Comparison of ENCODE assay signal across 19 cellular contexts in the genomic region with DNA sequence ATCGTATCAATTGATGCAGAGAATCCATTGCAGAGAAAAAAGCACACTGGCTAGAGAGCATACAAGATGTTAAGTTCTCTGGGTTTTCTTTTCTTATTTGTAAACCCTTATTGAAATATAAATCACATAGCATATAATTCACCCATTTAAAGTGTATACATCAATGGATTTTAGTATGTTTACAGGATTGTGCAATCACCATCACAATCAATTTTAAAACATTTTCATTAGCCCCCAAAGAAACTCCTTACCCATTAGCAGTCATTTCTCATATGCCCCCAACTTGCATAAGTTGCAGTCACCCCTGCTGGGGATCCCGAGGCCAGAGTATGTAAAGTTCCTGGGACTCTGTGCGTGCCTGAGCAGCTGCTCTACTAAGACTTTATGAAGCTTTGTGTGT. TPM values are rescaled to one million over a fixed set of nuclear protein-coding genes. Genes with fewer than 3 reads are reported as not detected.
DNase-seq lines count a peak whose midpoint lies in the region; ATAC-seq, FAIRE-seq and TF ChIP-seq lines count a peak whose summit lies in the region.
"Had no signal": no experiment of that assay in that cellular context is flagged by ENCODE, and none has a peak within 500 bp of the region (broad histone marks: within the 10 kb centered on the region; RNA-seq: fewer than 3 reads in every experiment).

No MANE protein-coding gene starts in this region.

- no peak overlapping the region for H4K91ac ChIP-seq in IMR-90 (ENCODE audit: insufficient read depth, low read depth, low read length)

- in situ Hi-C loops in IMR-90 (cut with MboI; ENCODE audit: low sequenced_read_pairs) = no loop called here

- POLR2A ChIA-PET in A549 (lab: Yijun Ruan, JAX) (no interaction called here), IMR-90 (lab: Charles Lee; ENCODE audit: unreplicated experiment) (no interaction called here)

- dilution Hi-C loops in IMR-90 (cut with HindIII; ENCODE audit: low sequenced_read_pairs, unreplicated experiment) = no loop called here

- no peak overlapping the region for H2BK15ac ChIP-seq in IMR-90 (ENCODE audit: low read depth, low read length)
- H2BK15ac ChIP-seq in mesendoderm (replicated peaks; ENCODE audit: low read depth) = no peak overlapping the region

- intact Hi-C loops in IMR-90 (cut with micrococcal nuclease) = no loop called here

- H3K4me3 ChIP-seq in A549 = no peak overlapping the region
- no peak overlapping the region for H3K4me3 ChIP-seq in IMR-90 (ENCODE audit: insufficient read depth, low read depth, low read length)
- H3K4me3 ChIP-seq in mesendoderm (ENCODE audit: low read length) = no peak overlapping the region
- H3K4me3 ChIP-seq: BLaER1 treated with 17β-estradiol and CSF1 and Interleukin-3, amounts not matched to agents 10 nM and 100 nM had no signal

- H2BK120ac ChIP-seq in IMR-90 (ENCODE audit: low read depth, low read length) (no peak overlapping the region), mesendoderm (ENCODE audit: low read depth, low read length) (no peak overlapping the region)

- ATAC-seq in A549 (no peak), IMR-90 (ENCODE audit: low read depth) (no peak), GM18873 (IDR thresholded peaks at IDR 0.05; ENCODE audit: low FRiP score, unreplicated experiment) (no peak)
- ATAC-seq: CD8-positive, alpha-beta T cell had no signal

- FAIRE-seq in A549 (lab: Jason Lieb, UNC) (peak; percentile 96), colon (lab: Jason Lieb, UNC) (peak; percentile 55)
- FAIRE-seq: A204.1, D721Med, G401.6, GM12891 had no signal

- H4K5ac ChIP-seq in IMR-90 (ENCODE audit: low read depth, low read length) (no peak overlapping the region), mesendoderm (ENCODE audit: low read length) (no peak overlapping the region)

- H4K20me1 ChIP-seq in IMR-90 (ENCODE audit: insufficient read depth, low read length) = no peaks in the 10 kb centered on the region
- H4K20me1 ChIP-seq: BLaER1 treated with 17β-estradiol and CSF1 and Interleukin-3, amounts not matched to agents 10 nM and 100 nM had no signal

- no peaks in the 10 kb centered on the region for H3K79me2 ChIP-seq in mesendoderm (ENCODE audit: control insufficient read depth, insufficient read depth, low read length)

- H2AK5ac ChIP-seq in IMR-90 (ENCODE audit: low read depth, low read length) (no peak overlapping the region), mesendoderm (ENCODE audit: low read length) (no peak overlapping the region)

- no peaks in the 10 kb centered on the region for H3K36me3 ChIP-seq in IMR-90 (ENCODE audit: control insufficient read depth, insufficient read depth, low read length)
- H3K36me3 ChIP-seq in mesendoderm (ENCODE audit: control insufficient read depth, insufficient read depth, low read length) = no peaks in the 10 kb centered on the region
- H3K36me3 ChIP-seq: BLaER1 treated with 17β-estradiol and CSF1 and Interleukin-3, amounts not matched to agents 10 nM and 100 nM had no signal

- H3K79me1 ChIP-seq in IMR-90 (ENCODE audit: low read depth in 1 of 2, low read length in 2 of 2) = no peaks in the 10 kb centered on the region
- no peaks in the 10 kb centered on the region for H3K79me1 ChIP-seq in mesendoderm (ENCODE audit: low read length)

- H2BK20ac ChIP-seq in IMR-90 (ENCODE audit: low read depth, low read length) = no peak overlapping the region

- H2BK5ac ChIP-seq in IMR-90 (ENCODE audit: low read depth, low read length, poor library complexity, severe bottlenecking) (no peak overlapping the region), mesendoderm (ENCODE audit: low read length) (no peak overlapping the region)

- H3K23ac ChIP-seq in IMR-90 (ENCODE audit: low read depth, low read length) = no peak overlapping the region
- no peak overlapping the region for H3K23ac ChIP-seq in mesendoderm (ENCODE audit: low read length)

- no peak overlapping the region for H2AFZ ChIP-seq in IMR-90 (replicated peaks; ENCODE audit: low read length, poor library complexity)

- H3K4me1 ChIP-seq in A549 (no peaks in the 10 kb centered on the region), IMR-90 (ENCODE audit: control insufficient read depth, insufficient read depth, low read length) (no peaks in the 10 kb centered on the region), mesendoderm (ENCODE audit: control insufficient read depth, low read depth, low read length) (no peaks in the 10 kb centered on the region)
- H3K4me1 ChIP-seq: BLaER1 treated with 17β-estradiol and CSF1 and Interleukin-3, amounts not matched to agents 10 nM and 100 nM; Caco-2 had no signal

- TF ChIP-seq CTCF in A549 (IDR thresholded peaks at IDR 0.05) (no peak), IMR-90 (conservative IDR thresholded peaks at IDR 0.05; ENCODE audit: low read depth, low read length) (no peak)

- WGBS in A549 (ENCODE audit: missing lambda C conversion rate) = 27% methylated on average over 3 of the region's 3 CpGs
- 50% methylated on average over 1 of the region's 3 CpGs; no CpG with 5 or more reads in 1 of the 2 experiments for WGBS in IMR-90 (ENCODE audit: extremely low coverage in 2 of 2, insufficient read length in 1 of 2), 2 experiments
- WGBS in mesendoderm (ENCODE audit: extremely low coverage, insufficient coverage, low lambda C conversion rate) = no CpG with 5 or more reads among the region's 3 CpGs

- H3K9me3 ChIP-seq in A549 = no peaks in the 10 kb centered on the region
- no peaks in the 10 kb centered on the region for H3K9me3 ChIP-seq in IMR-90 (ENCODE audit: control insufficient read depth, insufficient read depth, low read length)
- H3K9me3 ChIP-seq: Caco-2 had no signal

- DNase-seq in A549 (ENCODE audit: low read depth in 1 of 2, low spot score in 1 of 2) (no peak), IMR-90 (no peak), mesendoderm (no peak)
- DNase-seq: 8988T; AML-193; Caco-2; Calu3; CD4-positive, alpha-beta T cell; CD8-positive, alpha-beta T cell; DMS79 treated with DMSO at 0.1 percent for 48 hours; GF-D8 had no signal

- no peak overlapping the region for H2AK9ac ChIP-seq in IMR-90 (replicated peaks; ENCODE audit: low read depth, low read length, poor library complexity)

- H3K18ac ChIP-seq in IMR-90 (ENCODE audit: low read depth, low read length) = no peak overlapping the region
- H3K18ac ChIP-seq in mesendoderm (ENCODE audit: low read length) = no peak overlapping the region

- CTCF ChIA-PET in A549 (lab: Yijun Ruan, JAX) (no interaction called here), IMR-90 (lab: Yijun Ruan, JAX) (no interaction called here)

- H3K9ac ChIP-seq in IMR-90 (ENCODE audit: low read depth, low read length) (no peak overlapping the region), mesendoderm (ENCODE audit: low read length) (no peak overlapping the region)
- H3K9ac ChIP-seq: BLaER1 treated with 17β-estradiol and CSF1 and Interleukin-3, amounts not matched to agents 10 nM and 100 nM had no signal

- H3K4ac ChIP-seq in IMR-90 (ENCODE audit: low read depth, low read length) = no peak overlapping the region
- no peak overlapping the region for H3K4ac ChIP-seq in mesendoderm (ENCODE audit: low read depth, low read length)

- H3K4me2 ChIP-seq in A549 (no peak overlapping the region), IMR-90 (ENCODE audit: low read depth, low read length) (no peak overlapping the region), mesendoderm (ENCODE audit: low read length) (no peak overlapping the region)
- H3K4me2 ChIP-seq: BLaER1 treated with 17β-estradiol and CSF1 and Interleukin-3, amounts not matched to agents 10 nM and 100 nM had no signal

- no peak overlapping the region for H4K8ac ChIP-seq in IMR-90 (ENCODE audit: low read depth in 2 of 2, low read length in 2 of 2)
- no peak overlapping the region for H4K8ac ChIP-seq in mesendoderm (ENCODE audit: low read depth, low read length)

- H3K9me1 ChIP-seq in IMR-90 (ENCODE audit: insufficient read depth, low read length) = no peaks in the 10 kb centered on the region

- no peak overlapping the region for H3K14ac ChIP-seq in IMR-90 (replicated peaks; ENCODE audit: low read depth, low read length)

- no TSS peak for BruUV-seq in IMR-90 (replicated peaks; lab: Mats Ljungman, UMichigan)

- no peak for TF ChIP-seq POLR2A in A549 (IDR thresholded peaks at IDR 0.05; ENCODE audit: low read length)
- TF ChIP-seq POLR2A in IMR-90 (IDR thresholded peaks at IDR 0.05; ENCODE audit: low read depth, low read length) = no peak

- TF ChIP-seq RAD21 in A549 (conservative IDR thresholded peaks at IDR 0.05 in 1 of 2, IDR thresholded peaks at IDR 0.05 in 1 of 2) = no peak
- TF ChIP-seq RAD21 in IMR-90 (IDR thresholded peaks at IDR 0.05; ENCODE audit: low read length) = no peak

- H3K56ac ChIP-seq in IMR-90 (ENCODE audit: extremely low read depth, insufficient read depth, low read length) (no peak overlapping the region), mesendoderm (ENCODE audit: low read length) (no peak overlapping the region)

- H3K27ac ChIP-seq in A549 (no peak overlapping the region), IMR-90 (ENCODE audit: insufficient read depth, low read length) (no peak overlapping the region), mesendoderm (ENCODE audit: low read depth, low read length) (no peak overlapping the region)
- H3K27ac ChIP-seq: BLaER1 treated with 17β-estradiol and CSF1 and Interleukin-3, amounts not matched to agents 10 nM and 100 nM; C4-2B had no signal

- TF ChIP-seq EP300 in A549 (IDR thresholded peaks at IDR 0.05) = no peak

- H3K27me3 ChIP-seq in IMR-90 (ENCODE audit: control insufficient read depth, insufficient read depth, low read length) (no peaks in the 10 kb centered on the region; the same call in 1 of the 2 replicates), mesendoderm (ENCODE audit: insufficient read depth, low read length, poor library complexity) (no peaks in the 10 kb centered on the region)

TF ChIP-seq in A549, 52 proteins besides CTCF, POLR2A, EP300 and RAD21 (continues in another document):
- TF ChIP-seq FOSB (CRISPR knock-in tag; IDR thresholded peaks at IDR 0.05) (no peak), JUNB (IDR thresholded peaks at IDR 0.05) (no peak), CBX2 (IDR thresholded peaks at IDR 0.05; ENCODE audit: borderline replicate concordance, low read depth) (no peak), ZSCAN20 (CRISPR knock-in tag; IDR thresholded peaks at IDR 0.05) (no peak)

TF ChIP-seq in IMR-90, 13 proteins besides CTCF, POLR2A, EP300 and RAD21:
- TF ChIP-seq NFE2L2 (IDR thresholded peaks at IDR 0.05; ENCODE audit: low read depth, low read length) (no peak), CEBPB (IDR thresholded peaks at IDR 0.05; ENCODE audit: low read depth, low read length) (peak; percentile 60; the same call in 1 of the 2 replicates)

RNA-seq across cellular contexts. Expression of a gene that starts 34.9 kb away (rescaled TPM):
- polyA plus RNA-seq in A549 (2011; rRNA removed) = 1.4 and 1.7 TPM in 2 replicates
- polyA plus RNA-seq in A549 (2012; cell fraction: cytosol; rRNA removed) = 0.41 and 0.53 TPM in 2 replicates
- 2.3 and 2.7 TPM in 2 replicates for polyA plus RNA-seq in A549 (2012; cell fraction: nucleus; rRNA removed)
- polyA plus RNA-seq in A549 (2017; fragmentation: RNase III; extraction: RNeasy Plus Mini Kit Qiagen cat#74134 plus additional on column Dnase treatment) = 1.1 to 1.4 TPM (median 1.3 TPM) in 3 replicates
- polyA minus RNA-seq in A549 (2011; rRNA and poly(A)+ RNA removed) = 1.4 and 2.5 TPM in 2 replicates
- total RNA-seq in IMR-90 (2012; rRNA removed) = 25.8 and 35.1 TPM in 2 replicates
- 46.3 and 54.2 TPM in 2 replicates for polyA plus RNA-seq in IMR-90 (2012; rRNA removed)
- 27.5 and 29.9 TPM in 2 replicates for polyA plus RNA-seq in IMR-90 (2012; cell fraction: cytosol; rRNA removed)
- polyA plus RNA-seq in IMR-90 (2012; cell fraction: nucleus; rRNA removed; ENCODE audit: low replicate concordance) = 238 and 339 TPM in 2 replicates
- polyA plus RNA-seq in mesendoderm (2013, experiment 1 of 2) = 29.0 TPM
- polyA plus RNA-seq in mesendoderm (2013, experiment 2 of 2) = 29.7 TPM
- total RNA-seq: Caco-2, Calu3 had no signal

Comparison
In these comparisons a context has a peak if more than half of its experiments do, and no peak if none do; other contexts are left out.
1. RNA of a gene that starts 34.9 kb away (polyA plus RNA-seq): 27.5 to 339 TPM in IMR-90; 0.41 to 2.7 TPM in A549; every median in the first group is over 4 times any median in the second.